ENCODE assay signal across 1 cellular context in genomic region chr15:66931768-66932633, GRCh38.
TF ChIP-seq lines count a peak whose summit lies in the region.

No MANE protein-coding gene starts in this region.

TF ChIP-seq in GM12878, 131 proteins besides CTCF, POLR2A, EP300 and RAD21 (continued from another document):
- TF ChIP-seq ZNF687 (IDR thresholded peaks at IDR 0.05) (no peak), GABPA (IDR thresholded peaks at IDR 0.05; ENCODE audit: low read depth) (no peak), PML (IDR thresholded peaks at IDR 0.05; ENCODE audit: low read length) (no peak), RUNX3 (IDR thresholded peaks at IDR 0.05; ENCODE audit: low read length) (no peak), MEF2A (IDR thresholded peaks at IDR 0.05; ENCODE audit: insufficient read depth, low read depth, low read length) (no peak), ZNF274 (IDR thresholded peaks at IDR 0.05; ENCODE audit: insufficient read depth, insufficient read length) (no peak), MTA3 (IDR thresholded peaks at IDR 0.05; ENCODE audit: borderline replicate concordance, low read length) (no peak), SRF (IDR thresholded peaks at IDR 0.05; ENCODE audit: low read depth in 2 of 2, low read length in 2 of 2) (no peak)
- TF ChIP-seq, protein P1, sequence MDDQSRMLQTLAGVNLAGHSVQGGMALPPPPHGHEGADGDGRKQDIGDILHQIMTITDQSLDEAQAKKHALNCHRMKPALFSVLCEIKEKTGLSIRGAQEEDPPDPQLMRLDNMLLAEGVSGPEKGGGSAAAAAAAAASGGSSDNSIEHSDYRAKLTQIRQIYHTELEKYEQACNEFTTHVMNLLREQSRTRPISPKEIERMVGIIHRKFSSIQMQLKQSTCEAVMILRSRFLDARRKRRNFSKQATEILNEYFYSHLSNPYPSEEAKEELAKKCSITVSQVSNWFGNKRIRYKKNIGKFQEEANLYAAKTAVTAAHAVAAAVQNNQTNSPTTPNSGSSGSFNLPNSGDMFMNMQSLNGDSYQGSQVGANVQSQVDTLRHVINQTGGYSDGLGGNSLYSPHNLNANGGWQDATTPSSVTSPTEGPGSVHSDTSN (IDR thresholded peaks at IDR 0.05; ENCODE audit: insufficient replicate concordance, low read depth, low read length), result peak; percentile 54
- TF ChIP-seq, protein P2, sequence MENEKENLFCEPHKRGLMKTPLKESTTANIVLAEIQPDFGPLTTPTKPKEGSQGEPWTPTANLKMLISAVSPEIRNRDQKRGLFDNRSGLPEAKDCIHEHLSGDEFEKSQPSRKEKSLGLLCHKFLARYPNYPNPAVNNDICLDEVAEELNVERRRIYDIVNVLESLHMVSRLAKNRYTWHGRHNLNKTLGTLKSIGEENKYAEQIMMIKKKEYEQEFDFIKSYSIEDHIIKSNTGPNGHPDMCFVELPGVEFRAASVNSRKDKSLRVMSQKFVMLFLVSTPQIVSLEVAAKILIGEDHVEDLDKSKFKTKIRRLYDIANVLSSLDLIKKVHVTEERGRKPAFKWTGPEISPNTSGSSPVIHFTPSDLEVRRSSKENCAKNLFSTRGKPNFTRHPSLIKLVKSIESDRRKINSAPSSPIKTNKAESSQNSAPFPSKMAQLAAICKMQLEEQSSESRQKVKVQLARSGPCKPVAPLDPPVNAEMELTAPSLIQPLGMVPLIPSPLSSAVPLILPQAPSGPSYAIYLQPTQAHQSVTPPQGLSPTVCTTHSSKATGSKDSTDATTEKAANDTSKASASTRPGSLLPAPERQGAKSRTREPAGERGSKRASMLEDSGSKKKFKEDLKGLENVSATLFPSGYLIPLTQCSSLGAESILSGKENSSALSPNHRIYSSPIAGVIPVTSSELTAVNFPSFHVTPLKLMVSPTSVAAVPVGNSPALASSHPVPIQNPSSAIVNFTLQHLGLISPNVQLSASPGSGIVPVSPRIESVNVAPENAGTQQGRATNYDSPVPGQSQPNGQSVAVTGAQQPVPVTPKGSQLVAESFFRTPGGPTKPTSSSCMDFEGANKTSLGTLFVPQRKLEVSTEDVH (IDR thresholded peaks at IDR 0.05; ENCODE audit: low read depth, partially characterized antibody), result no peak
